In the genomic region with DNA sequence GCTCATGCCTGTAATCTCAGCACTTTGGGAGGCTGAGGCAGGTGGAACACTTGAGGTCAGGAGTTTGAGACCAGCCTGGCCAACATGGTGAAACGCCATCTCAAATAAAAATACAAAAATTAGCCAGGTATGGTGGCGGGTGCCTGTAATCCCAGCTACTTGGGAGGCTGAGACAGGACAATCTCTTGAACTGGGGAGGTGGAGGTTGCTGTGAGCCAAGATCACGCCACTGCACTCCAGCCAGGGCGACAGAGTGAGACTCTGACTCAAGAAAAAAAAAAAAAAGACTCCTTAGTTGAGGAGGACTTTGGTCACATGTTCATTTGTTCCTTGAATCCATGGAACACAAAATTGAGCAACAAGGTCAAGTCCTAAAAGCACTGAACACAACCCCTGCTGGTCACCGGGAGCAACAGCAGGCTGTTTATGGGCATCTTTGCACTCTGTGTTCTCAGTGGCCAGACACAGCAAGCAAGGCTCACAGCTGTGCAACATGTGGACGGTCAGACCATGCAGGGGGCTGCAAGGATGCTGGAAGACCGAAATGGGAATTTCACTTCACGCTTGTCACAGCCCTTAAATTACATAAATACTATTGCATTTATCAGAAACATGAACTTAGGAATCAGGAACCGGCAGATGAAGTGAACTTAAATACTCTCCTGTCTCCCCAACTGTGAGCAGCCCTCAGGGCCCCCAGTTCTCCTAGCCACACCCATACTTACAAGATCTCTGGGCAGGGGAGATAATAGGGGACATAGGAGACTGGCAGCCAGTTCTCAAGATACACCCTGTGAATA, we compare ENCODE assay signal across 8 cellular contexts. TPM values are rescaled to one million over a fixed set of nuclear protein-coding genes. Genes with fewer than 3 reads are reported as not detected.
DNase-seq lines count a peak whose midpoint lies in the region; ATAC-seq and TF ChIP-seq lines count a peak whose summit lies in the region.

No MANE protein-coding gene starts in this region.

- H3K4me3 ChIP-seq in AG10803 (ENCODE audit: low read length) (no peak overlapping the region), GM12875 (ENCODE audit: low read depth, low read length) (no peak overlapping the region), fibroblast of mammary gland (ENCODE audit: control insufficient read depth, low read depth, low read length) (no peak overlapping the region)

- peaks cover 4% of the 10 kb centered on the region for H3K4me1 Mint-ChIP-seq in activated CD4-positive, alpha-beta T cell treated with anti-CD3 and anti-CD28 coated beads, Interleukin-2, amount 10 ng/mL, durations not matched to agents 24 days and 14 days
- peaks cover 14% of the 10 kb centered on the region for H3K4me1 Mint-ChIP-seq in neural crest cell

- H3K9me3 Mint-ChIP-seq in activated CD4-positive, alpha-beta T cell treated with anti-CD3 and anti-CD28 coated beads, Interleukin-2, amount 10 ng/mL, durations not matched to agents 24 days and 14 days: no peaks in the 10 kb centered on the region
- no peaks in the 10 kb centered on the region for H3K9me3 Mint-ChIP-seq in neural crest cell

- H3K27me3 Mint-ChIP-seq in activated CD4-positive, alpha-beta T cell treated with anti-CD3 and anti-CD28 coated beads, Interleukin-2, amount 10 ng/mL, durations not matched to agents 24 days and 14 days: peaks cover 4% of the 10 kb centered on the region
- H3K27me3 Mint-ChIP-seq in neural crest cell (ENCODE audit: low read depth): peaks cover 2% of the 10 kb centered on the region

- DNase-seq in AG10803 (ENCODE audit: low read depth): peak; percentile 77
- DNase-seq in NCI-H2171 (lab: John Stamatoyannopoulos, UW): peak; percentile 34
- DNase-seq in activated CD4-positive, alpha-beta T cell treated with anti-CD3 and anti-CD28 coated beads, Interleukin-2, amount 10 ng/mL, durations not matched to agents 24 days and 14 days: peak; percentile 82
- DNase-seq in fibroblast of mammary gland (ENCODE audit: low read depth): peak; percentile 86
- peak; percentile 40 for DNase-seq in neural crest cell (ENCODE audit: low read depth, low spot score)

- no peak for TF ChIP-seq POLR2A in GM18505 (IDR thresholded peaks at IDR 0.05; ENCODE audit: borderline replicate concordance, extremely low read depth, insufficient read depth, insufficient read length)

- H3K27ac Mint-ChIP-seq in activated CD4-positive, alpha-beta T cell treated with anti-CD3 and anti-CD28 coated beads, Interleukin-2, amount 10 ng/mL, durations not matched to agents 24 days and 14 days: no peak overlapping the region
- H3K27ac Mint-ChIP-seq in neural crest cell (ENCODE audit: unreplicated experiment): no peak overlapping the region

- peaks cover 4% of the 10 kb centered on the region for H3K36me3 Mint-ChIP-seq in activated CD4-positive, alpha-beta T cell treated with anti-CD3 and anti-CD28 coated beads, Interleukin-2, amount 10 ng/mL, durations not matched to agents 24 days and 14 days (ENCODE audit: low read depth)
- no peaks in the 10 kb centered on the region for H3K36me3 Mint-ChIP-seq in neural crest cell (ENCODE audit: low read depth)

- peak overlapping the region; percentile 55 for H3K4me3 Mint-ChIP-seq in activated CD4-positive, alpha-beta T cell treated with anti-CD3 and anti-CD28 coated beads, Interleukin-2, amount 10 ng/mL, durations not matched to agents 24 days and 14 days
- peak overlapping the region; percentile 74 for H3K4me3 Mint-ChIP-seq in neural crest cell

- peak; percentile 82 for TF ChIP-seq CTCF in AG10803 (conservative IDR thresholded peaks at IDR 0.05; ENCODE audit: low read length)
- peak; percentile 87 for TF ChIP-seq CTCF in GM12875 (IDR thresholded peaks at IDR 0.05; ENCODE audit: borderline replicate concordance, insufficient read depth, low read depth, low read length)
- peak; percentile 89 for TF ChIP-seq CTCF in fibroblast of mammary gland (conservative IDR thresholded peaks at IDR 0.05; ENCODE audit: control insufficient read depth, insufficient read depth, low read depth, low read length)
- peak; percentile 74 for TF ChIP-seq CTCF in neural crest cell (conservative IDR thresholded peaks at IDR 0.05)

- intact Hi-C loops in activated CD4-positive, alpha-beta T cell treated with anti-CD3 and anti-CD28 coated beads, Interleukin-2, amount 10 ng/mL, durations not matched to agents 24 days and 14 days (cut with micrococcal nuclease): no loop called here

- ATAC-seq in HG03432 (IDR thresholded peaks at IDR 0.05; ENCODE audit: unreplicated experiment): no peak
- ATAC-seq in GM18505 (IDR thresholded peaks at IDR 0.05; ENCODE audit: unreplicated experiment): no peak

RNA-seq across cellular contexts. Expression of a gene that starts 2.8 kb away (rescaled TPM):
- 6.8 and 8.2 TPM in 2 replicates for total RNA-seq in activated CD4-positive, alpha-beta T cell treated with anti-CD3 and anti-CD28 coated beads, Interleukin-2, amount 10 ng/mL, durations not matched to agents 24 days and 14 days
- 12.9 and 13.8 TPM in 2 replicates for total RNA-seq in neural crest cell

RNA-seq across cellular contexts. Expression of a gene that starts 39.9 kb away (rescaled TPM):
- total RNA-seq in activated CD4-positive, alpha-beta T cell treated with anti-CD3 and anti-CD28 coated beads, Interleukin-2, amount 10 ng/mL, durations not matched to agents 24 days and 14 days: 93.0 and 96.7 TPM in 2 replicates
- 72.4 and 73.8 TPM in 2 replicates for total RNA-seq in neural crest cell

RNA-seq across cellular contexts. Expression of a gene that starts 48.1 kb away (rescaled TPM):
- not detected in 2 replicates for total RNA-seq in activated CD4-positive, alpha-beta T cell treated with anti-CD3 and anti-CD28 coated beads, Interleukin-2, amount 10 ng/mL, durations not matched to agents 24 days and 14 days
- total RNA-seq in neural crest cell: not detected in 2 replicates

Comparison
In these comparisons a context has a peak if more than half of its experiments do, and no peak if none do; other contexts are left out.
1. DNase-seq: peak in every context shown above with its lines; median percentile 86 in fibroblast of mammary gland; 82 in activated CD4-positive, alpha-beta T cell treated with anti-CD3 and anti-CD28 coated beads, Interleukin-2, amount 10 ng/mL, durations not matched to agents 24 days and 14 days; 77 in AG10803; 40 in neural crest cell; 34 in NCI-H2171.